1 cellular context compared by ENCODE assay signal in the genomic region with DNA sequence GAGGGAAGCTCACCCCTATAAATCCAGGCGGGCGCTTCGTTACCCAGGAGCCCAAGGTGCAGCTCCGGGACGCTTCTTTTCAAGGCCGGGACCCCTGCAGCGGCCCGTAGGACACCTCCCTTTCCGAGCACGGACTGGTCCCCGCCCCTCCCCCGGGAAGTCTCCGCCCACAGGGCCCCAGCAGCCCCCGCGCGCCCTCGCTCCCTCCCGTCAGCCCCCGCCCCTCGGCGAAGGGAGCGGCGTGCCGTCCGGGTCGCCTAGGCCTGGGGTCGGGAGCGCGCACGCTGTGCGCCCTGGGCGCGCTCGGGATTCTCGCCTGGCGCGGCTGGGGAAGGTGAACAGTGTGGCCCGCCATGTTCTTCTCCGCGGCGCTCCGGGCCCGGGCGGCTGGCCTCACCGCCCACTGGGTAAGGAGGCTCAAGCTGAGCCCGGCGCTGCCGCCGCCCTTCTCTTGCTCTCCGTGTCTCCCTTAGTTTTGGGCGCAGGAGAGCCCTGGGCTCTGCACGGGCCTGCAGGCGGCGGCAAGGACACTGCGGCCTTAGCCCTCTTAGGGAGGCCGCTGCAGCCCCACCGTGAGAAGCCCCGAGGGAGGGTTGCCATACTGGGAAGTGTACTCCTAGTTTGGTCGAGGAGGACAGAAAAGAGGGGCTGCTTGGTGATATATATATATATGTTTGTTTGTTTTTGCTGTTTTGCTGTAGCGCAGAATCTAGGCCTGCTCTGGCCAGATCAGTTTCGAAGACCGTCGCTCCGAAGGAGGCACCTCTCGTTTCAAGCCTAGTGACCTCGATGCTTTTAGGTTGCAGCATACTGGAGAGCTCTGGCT.
TF ChIP-seq lines count a peak whose summit lies in the region.

A gene (plus strand): TSS at position 309 of the 826 bp plus-strand sequence. CDS start 45 bp downstream, at position 354.

TF ChIP-seq in HepG2, 621 proteins besides CTCF, POLR2A, EP300 and RAD21 (continued from another document and continues in another):
- TF ChIP-seq, protein P1, sequence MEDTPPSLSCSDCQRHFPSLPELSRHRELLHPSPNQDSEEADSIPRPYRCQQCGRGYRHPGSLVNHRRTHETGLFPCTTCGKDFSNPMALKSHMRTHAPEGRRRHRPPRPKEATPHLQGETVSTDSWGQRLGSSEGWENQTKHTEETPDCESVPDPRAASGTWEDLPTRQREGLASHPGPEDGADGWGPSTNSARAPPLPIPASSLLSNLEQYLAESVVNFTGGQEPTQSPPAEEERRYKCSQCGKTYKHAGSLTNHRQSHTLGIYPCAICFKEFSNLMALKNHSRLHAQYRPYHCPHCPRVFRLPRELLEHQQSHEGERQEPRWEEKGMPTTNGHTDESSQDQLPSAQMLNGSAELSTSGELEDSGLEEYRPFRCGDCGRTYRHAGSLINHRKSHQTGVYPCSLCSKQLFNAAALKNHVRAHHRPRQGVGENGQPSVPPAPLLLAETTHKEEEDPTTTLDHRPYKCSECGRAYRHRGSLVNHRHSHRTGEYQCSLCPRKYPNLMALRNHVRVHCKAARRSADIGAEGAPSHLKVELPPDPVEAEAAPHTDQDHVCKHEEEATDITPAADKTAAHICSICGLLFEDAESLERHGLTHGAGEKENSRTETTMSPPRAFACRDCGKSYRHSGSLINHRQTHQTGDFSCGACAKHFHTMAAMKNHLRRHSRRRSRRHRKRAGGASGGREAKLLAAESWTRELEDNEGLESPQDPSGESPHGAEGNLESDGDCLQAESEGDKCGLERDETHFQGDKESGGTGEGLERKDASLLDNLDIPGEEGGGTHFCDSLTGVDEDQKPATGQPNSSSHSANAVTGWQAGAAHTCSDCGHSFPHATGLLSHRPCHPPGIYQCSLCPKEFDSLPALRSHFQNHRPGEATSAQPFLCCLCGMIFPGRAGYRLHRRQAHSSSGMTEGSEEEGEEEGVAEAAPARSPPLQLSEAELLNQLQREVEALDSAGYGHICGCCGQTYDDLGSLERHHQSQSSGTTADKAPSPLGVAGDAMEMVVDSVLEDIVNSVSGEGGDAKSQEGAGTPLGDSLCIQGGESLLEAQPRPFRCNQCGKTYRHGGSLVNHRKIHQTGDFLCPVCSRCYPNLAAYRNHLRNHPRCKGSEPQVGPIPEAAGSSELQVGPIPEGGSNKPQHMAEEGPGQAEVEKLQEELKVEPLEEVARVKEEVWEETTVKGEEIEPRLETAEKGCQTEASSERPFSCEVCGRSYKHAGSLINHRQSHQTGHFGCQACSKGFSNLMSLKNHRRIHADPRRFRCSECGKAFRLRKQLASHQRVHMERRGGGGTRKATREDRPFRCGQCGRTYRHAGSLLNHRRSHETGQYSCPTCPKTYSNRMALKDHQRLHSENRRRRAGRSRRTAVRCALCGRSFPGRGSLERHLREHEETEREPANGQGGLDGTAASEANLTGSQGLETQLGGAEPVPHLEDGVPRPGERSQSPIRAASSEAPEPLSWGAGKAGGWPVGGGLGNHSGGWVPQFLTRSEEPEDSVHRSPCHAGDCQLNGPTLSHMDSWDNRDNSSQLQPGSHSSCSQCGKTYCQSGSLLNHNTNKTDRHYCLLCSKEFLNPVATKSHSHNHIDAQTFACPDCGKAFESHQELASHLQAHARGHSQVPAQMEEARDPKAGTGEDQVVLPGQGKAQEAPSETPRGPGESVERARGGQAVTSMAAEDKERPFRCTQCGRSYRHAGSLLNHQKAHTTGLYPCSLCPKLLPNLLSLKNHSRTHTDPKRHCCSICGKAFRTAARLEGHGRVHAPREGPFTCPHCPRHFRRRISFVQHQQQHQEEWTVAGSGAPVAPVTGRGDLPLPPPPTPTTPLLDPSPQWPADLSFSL (CRISPR knock-in tag; IDR thresholded peaks at IDR 0.05) = no peak
- TF ChIP-seq LCORL (IDR thresholded peaks at IDR 0.05) (0 out of 2 replicates have a peak, but pooled peaks have one; percentile 7), LCORL (CRISPR knock-in tag; IDR thresholded peaks at IDR 0.05) (peak; percentile 60), ZC3H4 (CRISPR knock-in tag; IDR thresholded peaks at IDR 0.05; ENCODE audit: borderline replicate concordance) (no peak), ZNF282 (IDR thresholded peaks at IDR 0.05; ENCODE audit: partially characterized antibody) (no peak), ADNP (CRISPR knock-in tag; IDR thresholded peaks at IDR 0.05) (no peak), YEATS4 (CRISPR knock-in tag; IDR thresholded peaks at IDR 0.05; ENCODE audit: borderline replicate concordance) (peak; percentile 90), ZNF136 (CRISPR knock-in tag; IDR thresholded peaks at IDR 0.05; ENCODE audit: low read depth) (no peak), TBX3 (IDR thresholded peaks at IDR 0.05; ENCODE audit: borderline replicate concordance) (no peak), CEBPB (IDR thresholded peaks at IDR 0.05; ENCODE audit: borderline replicate concordance, low read depth, low read length) (no peak), ZNF317 (CRISPR knock-in tag; IDR thresholded peaks at IDR 0.05) (peak; percentile 52; the same call in 1 of the 2 replicates), ZNF335 (CRISPR knock-in tag; IDR thresholded peaks at IDR 0.05) (no peak), YY1 (IDR thresholded peaks at IDR 0.05; ENCODE audit: insufficient read depth, insufficient replicate concordance, low read depth, low read length) (peak; percentile 92), PLRG1 (conservative IDR thresholded peaks at IDR 0.05) (no peak), ZKSCAN5 (CRISPR knock-in tag; IDR thresholded peaks at IDR 0.05) (no peak)
- TF ChIP-seq, protein P2, sequence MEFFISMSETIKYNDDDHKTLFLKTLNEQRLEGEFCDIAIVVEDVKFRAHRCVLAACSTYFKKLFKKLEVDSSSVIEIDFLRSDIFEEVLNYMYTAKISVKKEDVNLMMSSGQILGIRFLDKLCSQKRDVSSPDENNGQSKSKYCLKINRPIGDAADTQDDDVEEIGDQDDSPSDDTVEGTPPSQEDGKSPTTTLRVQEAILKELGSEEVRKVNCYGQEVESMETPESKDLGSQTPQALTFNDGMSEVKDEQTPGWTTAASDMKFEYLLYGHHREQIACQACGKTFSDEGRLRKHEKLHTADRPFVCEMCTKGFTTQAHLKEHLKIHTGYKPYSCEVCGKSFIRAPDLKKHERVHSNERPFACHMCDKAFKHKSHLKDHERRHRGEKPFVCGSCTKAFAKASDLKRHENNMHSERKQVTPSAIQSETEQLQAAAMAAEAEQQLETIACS (CRISPR knock-in tag; IDR thresholded peaks at IDR 0.05) = peak; percentile 99
- TF ChIP-seq, protein P3, sequence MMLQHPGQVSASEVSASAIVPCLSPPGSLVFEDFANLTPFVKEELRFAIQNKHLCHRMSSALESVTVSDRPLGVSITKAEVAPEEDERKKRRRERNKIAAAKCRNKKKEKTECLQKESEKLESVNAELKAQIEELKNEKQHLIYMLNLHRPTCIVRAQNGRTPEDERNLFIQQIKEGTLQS (CRISPR knock-in tag; IDR thresholded peaks at IDR 0.05) = no peak
- TF ChIP-seq, protein P4, sequence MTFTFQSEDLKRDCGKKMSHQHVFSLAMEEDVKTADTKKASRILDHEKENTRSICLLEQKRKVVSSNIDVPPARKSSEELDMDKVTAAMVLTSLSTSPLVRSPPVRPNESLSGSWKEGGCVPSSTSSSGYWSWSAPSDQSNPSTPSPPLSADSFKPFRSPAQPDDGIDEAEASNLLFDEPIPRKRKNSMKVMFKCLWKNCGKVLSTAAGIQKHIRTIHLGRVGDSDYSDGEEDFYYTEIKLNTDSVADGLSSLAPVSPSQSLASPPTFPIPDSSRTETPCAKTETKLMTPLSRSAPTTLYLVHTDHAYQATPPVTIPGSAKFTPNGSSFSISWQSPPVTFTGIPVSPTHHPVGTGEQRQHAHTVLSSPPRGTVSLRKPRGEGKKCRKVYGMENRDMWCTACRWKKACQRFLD (CRISPR knock-in tag; IDR thresholded peaks at IDR 0.05; ENCODE audit: borderline replicate concordance) = peak; percentile 96; the same call in 1 of the 2 replicates
- TF ChIP-seq, protein P5, sequence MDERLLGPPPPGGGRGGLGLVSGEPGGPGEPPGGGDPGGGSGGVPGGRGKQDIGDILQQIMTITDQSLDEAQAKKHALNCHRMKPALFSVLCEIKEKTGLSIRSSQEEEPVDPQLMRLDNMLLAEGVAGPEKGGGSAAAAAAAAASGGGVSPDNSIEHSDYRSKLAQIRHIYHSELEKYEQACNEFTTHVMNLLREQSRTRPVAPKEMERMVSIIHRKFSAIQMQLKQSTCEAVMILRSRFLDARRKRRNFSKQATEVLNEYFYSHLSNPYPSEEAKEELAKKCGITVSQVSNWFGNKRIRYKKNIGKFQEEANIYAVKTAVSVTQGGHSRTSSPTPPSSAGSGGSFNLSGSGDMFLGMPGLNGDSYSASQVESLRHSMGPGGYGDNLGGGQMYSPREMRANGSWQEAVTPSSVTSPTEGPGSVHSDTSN (CRISPR knock-in tag; IDR thresholded peaks at IDR 0.05) = no peak
- TF ChIP-seq, protein P6, sequence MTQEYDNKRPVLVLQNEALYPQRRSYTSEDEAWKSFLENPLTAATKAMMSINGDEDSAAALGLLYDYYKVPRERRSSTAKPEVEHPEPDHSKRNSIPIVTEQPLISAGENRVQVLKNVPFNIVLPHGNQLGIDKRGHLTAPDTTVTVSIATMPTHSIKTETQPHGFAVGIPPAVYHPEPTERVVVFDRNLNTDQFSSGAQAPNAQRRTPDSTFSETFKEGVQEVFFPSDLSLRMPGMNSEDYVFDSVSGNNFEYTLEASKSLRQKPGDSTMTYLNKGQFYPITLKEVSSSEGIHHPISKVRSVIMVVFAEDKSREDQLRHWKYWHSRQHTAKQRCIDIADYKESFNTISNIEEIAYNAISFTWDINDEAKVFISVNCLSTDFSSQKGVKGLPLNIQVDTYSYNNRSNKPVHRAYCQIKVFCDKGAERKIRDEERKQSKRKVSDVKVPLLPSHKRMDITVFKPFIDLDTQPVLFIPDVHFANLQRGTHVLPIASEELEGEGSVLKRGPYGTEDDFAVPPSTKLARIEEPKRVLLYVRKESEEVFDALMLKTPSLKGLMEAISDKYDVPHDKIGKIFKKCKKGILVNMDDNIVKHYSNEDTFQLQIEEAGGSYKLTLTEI (CRISPR knock-in tag; conservative IDR thresholded peaks at IDR 0.05) = no peak
- TF ChIP-seq, protein P7, sequence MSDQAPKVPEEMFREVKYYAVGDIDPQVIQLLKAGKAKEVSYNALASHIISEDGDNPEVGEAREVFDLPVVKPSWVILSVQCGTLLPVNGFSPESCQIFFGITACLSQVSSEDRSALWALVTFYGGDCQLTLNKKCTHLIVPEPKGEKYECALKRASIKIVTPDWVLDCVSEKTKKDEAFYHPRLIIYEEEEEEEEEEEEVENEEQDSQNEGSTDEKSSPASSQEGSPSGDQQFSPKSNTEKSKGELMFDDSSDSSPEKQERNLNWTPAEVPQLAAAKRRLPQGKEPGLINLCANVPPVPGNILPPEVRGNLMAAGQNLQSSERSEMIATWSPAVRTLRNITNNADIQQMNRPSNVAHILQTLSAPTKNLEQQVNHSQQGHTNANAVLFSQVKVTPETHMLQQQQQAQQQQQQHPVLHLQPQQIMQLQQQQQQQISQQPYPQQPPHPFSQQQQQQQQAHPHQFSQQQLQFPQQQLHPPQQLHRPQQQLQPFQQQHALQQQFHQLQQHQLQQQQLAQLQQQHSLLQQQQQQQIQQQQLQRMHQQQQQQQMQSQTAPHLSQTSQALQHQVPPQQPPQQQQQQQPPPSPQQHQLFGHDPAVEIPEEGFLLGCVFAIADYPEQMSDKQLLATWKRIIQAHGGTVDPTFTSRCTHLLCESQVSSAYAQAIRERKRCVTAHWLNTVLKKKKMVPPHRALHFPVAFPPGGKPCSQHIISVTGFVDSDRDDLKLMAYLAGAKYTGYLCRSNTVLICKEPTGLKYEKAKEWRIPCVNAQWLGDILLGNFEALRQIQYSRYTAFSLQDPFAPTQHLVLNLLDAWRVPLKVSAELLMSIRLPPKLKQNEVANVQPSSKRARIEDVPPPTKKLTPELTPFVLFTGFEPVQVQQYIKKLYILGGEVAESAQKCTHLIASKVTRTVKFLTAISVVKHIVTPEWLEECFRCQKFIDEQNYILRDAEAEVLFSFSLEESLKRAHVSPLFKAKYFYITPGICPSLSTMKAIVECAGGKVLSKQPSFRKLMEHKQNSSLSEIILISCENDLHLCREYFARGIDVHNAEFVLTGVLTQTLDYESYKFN (CRISPR knock-in tag; conservative IDR thresholded peaks at IDR 0.05) = peak; percentile 67; the same call in 1 of the 2 replicates
- TF ChIP-seq, protein P8, sequence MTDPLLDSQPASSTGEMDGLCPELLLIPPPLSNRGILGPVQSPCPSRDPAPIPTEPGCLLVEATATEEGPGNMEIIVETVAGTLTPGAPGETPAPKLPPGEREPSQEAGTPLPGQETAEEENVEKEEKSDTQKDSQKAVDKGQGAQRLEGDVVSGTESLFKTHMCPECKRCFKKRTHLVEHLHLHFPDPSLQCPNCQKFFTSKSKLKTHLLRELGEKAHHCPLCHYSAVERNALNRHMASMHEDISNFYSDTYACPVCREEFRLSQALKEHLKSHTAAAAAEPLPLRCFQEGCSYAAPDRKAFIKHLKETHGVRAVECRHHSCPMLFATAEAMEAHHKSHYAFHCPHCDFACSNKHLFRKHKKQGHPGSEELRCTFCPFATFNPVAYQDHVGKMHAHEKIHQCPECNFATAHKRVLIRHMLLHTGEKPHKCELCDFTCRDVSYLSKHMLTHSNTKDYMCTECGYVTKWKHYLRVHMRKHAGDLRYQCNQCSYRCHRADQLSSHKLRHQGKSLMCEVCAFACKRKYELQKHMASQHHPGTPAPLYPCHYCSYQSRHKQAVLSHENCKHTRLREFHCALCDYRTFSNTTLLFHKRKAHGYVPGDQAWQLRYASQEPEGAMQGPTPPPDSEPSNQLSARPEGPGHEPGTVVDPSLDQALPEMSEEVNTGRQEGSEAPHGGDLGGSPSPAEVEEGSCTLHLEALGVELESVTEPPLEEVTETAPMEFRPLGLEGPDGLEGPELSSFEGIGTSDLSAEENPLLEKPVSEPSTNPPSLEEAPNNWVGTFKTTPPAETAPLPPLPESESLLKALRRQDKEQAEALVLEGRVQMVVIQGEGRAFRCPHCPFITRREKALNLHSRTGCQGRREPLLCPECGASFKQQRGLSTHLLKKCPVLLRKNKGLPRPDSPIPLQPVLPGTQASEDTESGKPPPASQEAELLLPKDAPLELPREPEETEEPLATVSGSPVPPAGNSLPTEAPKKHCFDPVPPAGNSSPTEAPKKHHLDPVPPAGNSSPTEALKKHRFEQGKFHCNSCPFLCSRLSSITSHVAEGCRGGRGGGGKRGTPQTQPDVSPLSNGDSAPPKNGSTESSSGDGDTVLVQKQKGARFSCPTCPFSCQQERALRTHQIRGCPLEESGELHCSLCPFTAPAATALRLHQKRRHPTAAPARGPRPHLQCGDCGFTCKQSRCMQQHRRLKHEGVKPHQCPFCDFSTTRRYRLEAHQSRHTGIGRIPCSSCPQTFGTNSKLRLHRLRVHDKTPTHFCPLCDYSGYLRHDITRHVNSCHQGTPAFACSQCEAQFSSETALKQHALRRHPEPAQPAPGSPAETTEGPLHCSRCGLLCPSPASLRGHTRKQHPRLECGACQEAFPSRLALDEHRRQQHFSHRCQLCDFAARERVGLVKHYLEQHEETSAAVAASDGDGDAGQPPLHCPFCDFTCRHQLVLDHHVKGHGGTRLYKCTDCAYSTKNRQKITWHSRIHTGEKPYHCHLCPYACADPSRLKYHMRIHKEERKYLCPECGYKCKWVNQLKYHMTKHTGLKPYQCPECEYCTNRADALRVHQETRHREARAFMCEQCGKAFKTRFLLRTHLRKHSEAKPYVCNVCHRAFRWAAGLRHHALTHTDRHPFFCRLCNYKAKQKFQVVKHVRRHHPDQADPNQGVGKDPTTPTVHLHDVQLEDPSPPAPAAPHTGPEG (CRISPR knock-in tag; IDR thresholded peaks at IDR 0.05) = no peak; the same call in 1 of the 2 replicates
- TF ChIP-seq, protein P9, sequence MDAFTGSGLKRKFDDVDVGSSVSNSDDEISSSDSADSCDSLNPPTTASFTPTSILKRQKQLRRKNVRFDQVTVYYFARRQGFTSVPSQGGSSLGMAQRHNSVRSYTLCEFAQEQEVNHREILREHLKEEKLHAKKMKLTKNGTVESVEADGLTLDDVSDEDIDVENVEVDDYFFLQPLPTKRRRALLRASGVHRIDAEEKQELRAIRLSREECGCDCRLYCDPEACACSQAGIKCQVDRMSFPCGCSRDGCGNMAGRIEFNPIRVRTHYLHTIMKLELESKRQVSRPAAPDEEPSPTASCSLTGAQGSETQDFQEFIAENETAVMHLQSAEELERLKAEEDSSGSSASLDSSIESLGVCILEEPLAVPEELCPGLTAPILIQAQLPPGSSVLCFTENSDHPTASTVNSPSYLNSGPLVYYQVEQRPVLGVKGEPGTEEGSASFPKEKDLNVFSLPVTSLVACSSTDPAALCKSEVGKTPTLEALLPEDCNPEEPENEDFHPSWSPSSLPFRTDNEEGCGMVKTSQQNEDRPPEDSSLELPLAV (CRISPR knock-in tag; conservative IDR thresholded peaks at IDR 0.05; ENCODE audit: low read depth) = no peak
